ENCODE assay signal across 1 cellular context in genomic region chr11:124402326-124402922, GRCh38.
TF ChIP-seq lines count a peak whose summit lies in the region.

No MANE protein-coding gene starts in this region.

TF ChIP-seq in A549, 52 proteins besides CTCF, POLR2A, EP300 and RAD21 (continued from another document):
- no peak for TF ChIP-seq HMGXB4 (CRISPR knock-in tag; IDR thresholded peaks at IDR 0.05; ENCODE audit: borderline replicate concordance)
- TF ChIP-seq SMC3 (IDR thresholded peaks at IDR 0.05): peak; percentile 31; the same call in 2 of the 3 replicates
